In the genomic region with DNA sequence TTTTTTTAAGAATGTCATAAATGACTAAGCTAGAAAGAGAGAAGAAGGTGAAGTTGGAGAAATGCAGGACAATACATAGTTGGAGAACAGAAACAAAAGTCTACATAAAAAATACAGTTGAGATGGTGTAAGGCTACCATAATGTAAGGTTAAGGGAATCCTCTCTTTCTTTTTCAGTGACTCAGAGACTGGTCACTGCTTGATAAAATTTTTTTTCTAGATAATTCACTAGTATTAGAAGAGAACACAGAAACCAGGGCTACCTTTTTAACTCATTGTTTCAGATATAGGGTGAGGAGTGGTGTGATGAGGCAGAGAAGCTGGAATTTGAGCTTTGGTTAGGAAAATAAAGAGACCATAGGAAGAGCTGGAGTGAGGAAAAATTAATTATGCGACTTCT, we compare ENCODE assay signal across 15 cellular contexts. TPM values are rescaled to one million over a fixed set of nuclear protein-coding genes. Genes with fewer than 3 reads are reported as not detected.
DNase-seq lines count a peak whose midpoint lies in the region; ATAC-seq, FAIRE-seq and TF ChIP-seq lines count a peak whose summit lies in the region.
"Had no signal": no experiment of that assay in that cellular context is flagged by ENCODE, and none has a peak within 500 bp of the region (broad histone marks: within the 10 kb centered on the region; RNA-seq: fewer than 3 reads in every experiment).

No MANE protein-coding gene starts in this region.

- H3K27me3 ChIP-seq in bronchial epithelial cell (ENCODE audit: control insufficient read depth, insufficient read depth, low read length) (no peaks in the 10 kb centered on the region), lower lobe of right lung (ENCODE audit: low read depth) (no peaks in the 10 kb centered on the region)

- FAIRE-seq in RCC 7860 (lab: Jason Lieb, UNC) (no peak), bronchial epithelial cell (lab: Jason Lieb, UNC) (no peak)
- FAIRE-seq: A549, H54, HepG2, HTR-8/SVneo had no signal

- TF ChIP-seq CTCF in bronchial epithelial cell (IDR thresholded peaks at IDR 0.05; ENCODE audit: insufficient read depth, low read length, severe bottlenecking) = no peak
- TF ChIP-seq CTCF in lower lobe of right lung (IDR thresholded peaks at IDR 0.05) = no peak

- H3K4me1 ChIP-seq in lower lobe of right lung = no peaks in the 10 kb centered on the region
- H3K4me1 ChIP-seq: Caco-2 had no signal

- H3K36me3 ChIP-seq in bronchial epithelial cell (ENCODE audit: control insufficient read depth, insufficient read depth, low read length) = no peaks in the 10 kb centered on the region
- H3K36me3 ChIP-seq in lower lobe of right lung = no peaks in the 10 kb centered on the region

- DNase-seq in HT1080 (ENCODE audit: low read depth) (peak; percentile 48), RCC 7860 (ENCODE audit: low spot score) (peak; percentile 9), bronchial epithelial cell (ENCODE audit: low read depth) (peak; percentile 55), left colon (no peak), lower lobe of right lung (no peak)
- no peak for DNase-seq in stimulated activated CD8-positive, alpha-beta memory T cell treated with anti-CD3 and anti-CD28 coated beads, Interleukin-4, amount 100 ng/mL, for 48 hours
- DNase-seq: Caco-2; CD8-positive, alpha-beta memory T cell; DND-41; GF-D8 had no signal

- peaks cover 7% of the 10 kb centered on the region for H3K9me3 ChIP-seq in lower lobe of right lung
- H3K9me3 ChIP-seq: Caco-2 had no signal

- no peak overlapping the region for H3K4me3 ChIP-seq in bronchial epithelial cell (ENCODE audit: low read depth, low read length)
- no peak overlapping the region for H3K4me3 ChIP-seq in lower lobe of right lung
- H3K4me3 ChIP-seq: A549 had no signal

- no peak overlapping the region for H3K27ac ChIP-seq in lower lobe of right lung
- H3K27ac ChIP-seq: A549 had no signal

- intact Hi-C loops in left colon (cut with DNase I, micrococcal nuclease) (no loop called here), lower lobe of right lung (cut with DNase I) (no loop called here)

- ATAC-seq in left colon = no peak
- no peak for ATAC-seq in lower lobe of right lung
- ATAC-seq: A549, HCT116, HepG2 had no signal

RNA-seq across cellular contexts. Expression of gene EDN1, which starts 18.2 kb away (rescaled TPM):
- total RNA-seq in HT1080 (2014; rRNA removed; shearing (Covaris generic)) = 2.0 and 2.3 TPM in 2 replicates
- polyA plus RNA-seq in HT1080 (2015; cell fraction: cytosol; rRNA removed) = 3.2 and 3.3 TPM in 2 replicates
- polyA plus RNA-seq in HT1080 (2015; cell fraction: nucleus; rRNA removed) = 7.4 and 7.9 TPM in 2 replicates
- total RNA-seq in bronchial epithelial cell = 2.9 and 9.7 TPM in 2 replicates
- 10 to 100 TPM; 16.8 to 24.8 TPM for total RNA-seq in left colon
- total RNA-seq in lower lobe of right lung = 61.2 TPM
- polyA plus RNA-seq: CD8-positive, alpha-beta memory T cell had no signal

Comparison
In these comparisons a context has a peak if more than half of its experiments do, and no peak if none do; other contexts are left out.
1. DNase-seq: peak in HT1080 (single experiment), RCC 7860 (single experiment) and bronchial epithelial cell (single experiment); none in left colon (0 of 2), stimulated activated CD8-positive, alpha-beta memory T cell treated with anti-CD3 and anti-CD28 coated beads, Interleukin-4, amount 100 ng/mL, for 48 hours (single experiment) and lower lobe of right lung (single experiment).